ENCODE assay signal across 8 cellular contexts in genomic region chr3:143119974-143120715, GRCh38. TPM values are rescaled to one million over a fixed set of nuclear protein-coding genes. Genes with fewer than 3 reads are reported as not detected.
DNase-seq lines count a peak whose midpoint lies in the region; ATAC-seq and TF ChIP-seq lines count a peak whose summit lies in the region.

No MANE protein-coding gene starts in this region.

- peaks cover 2% of the 10 kb centered on the region; the same call in 1 of the 2 replicates for H4K20me1 ChIP-seq in GM23338 (replicated peaks; ENCODE audit: insufficient read depth)

- H3K9me3 Mint-ChIP-seq in GM23338: no peaks in the 10 kb centered on the region
- no peaks in the 10 kb centered on the region for H3K9me3 Mint-ChIP-seq in activated T-cell treated with anti-CD3 and anti-CD28 coated beads, Interleukin-2, amount 50 U/mL, for 24 hours

- peaks cover 21% of the 10 kb centered on the region for H3K27me3 Mint-ChIP-seq in GM23338 (ENCODE audit: insufficient read depth, low read depth, poor library complexity)
- peaks cover 8% of the 10 kb centered on the region for H3K27me3 Mint-ChIP-seq in activated T-cell treated with anti-CD3 and anti-CD28 coated beads, Interleukin-2, amount 50 U/mL, for 24 hours

- peak overlapping the region; percentile 84 for H2AFZ ChIP-seq in GM23338

- 0 to 1% methylated on average over 66 to 85 of the region's 85 CpGs for WGBS in aorta, 2 donors

- H3F3A ChIP-seq in GM23338 (replicated peaks; ENCODE audit: low read depth): no peaks in the 10 kb centered on the region

- H3K9me3 ChIP-seq in neutrophil: no peaks in the 10 kb centered on the region
- H3K9me3 ChIP-seq in aorta (ENCODE audit: control insufficient read depth, low read length): no peaks in the 10 kb centered on the region

- H3K36me3 Mint-ChIP-seq in GM23338 (ENCODE audit: low read depth): peaks cover 16% of the 10 kb centered on the region
- H3K36me3 Mint-ChIP-seq in activated T-cell treated with anti-CD3 and anti-CD28 coated beads, Interleukin-2, amount 50 U/mL, for 24 hours (ENCODE audit: low read depth): peaks cover 5% of the 10 kb centered on the region

- ATAC-seq in GM23338 (peak; percentile 24), aorta (ENCODE audit: low FRiP score) (peak; percentile 40)

- peaks cover 31% of the 10 kb centered on the region for H3K4me1 Mint-ChIP-seq in GM23338
- peaks cover 43% of the 10 kb centered on the region for H3K4me1 Mint-ChIP-seq in activated T-cell treated with anti-CD3 and anti-CD28 coated beads, Interleukin-2, amount 50 U/mL, for 24 hours (ENCODE audit: low read depth)

- no peak overlapping the region for H3K27ac Mint-ChIP-seq in GM23338
- peak overlapping the region; percentile 47 for H3K27ac Mint-ChIP-seq in activated T-cell treated with anti-CD3 and anti-CD28 coated beads, Interleukin-2, amount 50 U/mL, for 24 hours

- no peaks in the 10 kb centered on the region; the same call in 1 of the 2 replicates for H3K36me3 ChIP-seq in GM23338 (ENCODE audit: insufficient read depth)
- peaks cover 7% of the 10 kb centered on the region for H3K36me3 ChIP-seq in neutrophil
- H3K36me3 ChIP-seq in aorta (ENCODE audit: control insufficient read depth in 1 of 2, insufficient read depth in 2 of 2, low read length in 1 of 2): no peaks in the 10 kb centered on the region

- intact Hi-C loops in aorta (cut with DNase I): loop anchor here in 1 of 2 donors (5.0 kb wide), 1 partner anchor 522 kb away; no protein-coding TSS in a partner anchor

- H3K9me2 ChIP-seq in GM23338 (ENCODE audit: insufficient read depth): no peaks in the 10 kb centered on the region

- peak in 1 of 2 experiments; percentile 13; a peak in 1 of 4 replicates for TF ChIP-seq CTCF in GM23338 (conservative IDR thresholded peaks at IDR 0.05; ENCODE audit: low read depth in 2 of 2)
- TF ChIP-seq CTCF in NB4 (IDR thresholded peaks at IDR 0.05; ENCODE audit: low read depth, low read length): no peak
- no peak for TF ChIP-seq CTCF in fibroblast of villous mesenchyme (IDR thresholded peaks at IDR 0.05; ENCODE audit: insufficient read depth, low read depth, low read length)
- TF ChIP-seq CTCF in neutrophil (IDR thresholded peaks at IDR 0.05): no peak

- DNase-seq in GM03348 (ENCODE audit: low spot score): peak; percentile 57
- peak; percentile 70 for DNase-seq in GM23338 (ENCODE audit: low spot score)
- peak; percentile 61 for DNase-seq in NB4 (ENCODE audit: low read depth)
- no peak for DNase-seq in activated T-cell treated with anti-CD3 and anti-CD28 coated beads, Interleukin-2, amount 50 U/mL, for 24 hours
- no peak for DNase-seq in fibroblast of villous mesenchyme (ENCODE audit: low read depth)
- DNase-seq in aorta: peak; percentile 54 to 81
- no peak for DNase-seq in NCI-H510A (lab: John Stamatoyannopoulos, UW)

- H3K4me2 ChIP-seq in GM23338: peak overlapping the region; percentile 97

- H3K27me3 ChIP-seq in GM23338 (ENCODE audit: insufficient read depth) (peaks cover 33% of the 10 kb centered on the region), neutrophil (peaks cover 97% of the 10 kb centered on the region), aorta (ENCODE audit: control insufficient read depth in 1 of 2, insufficient read depth in 2 of 2, low read length in 1 of 2) (no peaks in the 10 kb centered on the region)

- no peaks in the 10 kb centered on the region for H3K79me2 ChIP-seq in GM23338 (replicated peaks; ENCODE audit: insufficient read depth)

- H3K4me3 ChIP-seq in GM23338 (peak overlapping the region; percentile 81), NB4 (ENCODE audit: low read depth, low read length) (peak overlapping the region; percentile 46), fibroblast of villous mesenchyme (ENCODE audit: low read depth, low read length) (peak overlapping the region; percentile 82), neutrophil (ENCODE audit: low read depth in 1 of 2, low read length in 1 of 2) (peak overlapping the region; percentile 79 to 91), aorta (ENCODE audit: low read length in 2 of 2) (peak overlapping the region; percentile 75 to 96)

- no peak for TF ChIP-seq POLR2A in NB4 (IDR thresholded peaks at IDR 0.05; ENCODE audit: extremely low read depth, insufficient read length)

- H3K4me1 ChIP-seq in GM23338 (ENCODE audit: insufficient read depth) (peaks cover 13% of the 10 kb centered on the region), neutrophil (ENCODE audit: control insufficient read depth in 1 of 2, insufficient read depth in 1 of 2, low read depth in 1 of 2, low read length in 1 of 2) (peaks cover 36 to 40% of the 10 kb centered on the region in 2 experiments), aorta (ENCODE audit: control insufficient read depth in 1 of 2, insufficient read depth in 2 of 2, low read length in 2 of 2) (no peaks in the 10 kb centered on the region)

- H3K4me3 Mint-ChIP-seq in GM23338: peak overlapping the region; percentile 84
- peak overlapping the region; percentile 85 for H3K4me3 Mint-ChIP-seq in activated T-cell treated with anti-CD3 and anti-CD28 coated beads, Interleukin-2, amount 50 U/mL, for 24 hours

- H3K27ac ChIP-seq in GM23338 (ENCODE audit: low read depth): no peak overlapping the region
- peak overlapping the region; percentile 58 for H3K27ac ChIP-seq in neutrophil
- H3K27ac ChIP-seq in aorta (ENCODE audit: low read depth in 1 of 2, low read length in 2 of 2): no peak overlapping the region

TF ChIP-seq in GM23338, 12 proteins besides CTCF, POLR2A, EP300 and RAD21:
- no peak for TF ChIP-seq REST (IDR thresholded peaks at IDR 0.05; ENCODE audit: unreplicated experiment)

RNA-seq across cellular contexts. Expression of gene CHST2, which starts 0.6 kb away (rescaled TPM):
- 23.5 and 28.3 TPM in 2 replicates for total RNA-seq in GM23338 (2014; rRNA removed; shearing (Covaris generic))
- polyA plus RNA-seq in GM23338 (2016; fragmentation: Nextera tagmentation; extraction: Ambion mirVana) (4.1 and 4.3 TPM in 2 replicates), aorta (1 to 10 TPM in 1 of 2 donors, under 1 TPM in 1; 0.50 to 2.7 TPM)
- total RNA-seq in fibroblast of villous mesenchyme (22.5 and 40.2 TPM in 2 replicates), aorta (1 to 10 TPM; 2.8 to 3.7 TPM)

Comparison
In these comparisons a context has a peak if more than half of its experiments do, and no peak if none do; other contexts are left out.
1. DNase-seq: peak in GM03348 (single experiment), GM23338 (single experiment), NB4 (single experiment) and aorta (2 of 2); none in activated T-cell treated with anti-CD3 and anti-CD28 coated beads, Interleukin-2, amount 50 U/mL, for 24 hours (single experiment), fibroblast of villous mesenchyme (single experiment) and NCI-H510A (single experiment).
2. Peak in every context shown above with its lines, with median percentiles within 50 percentile points of each other: H3K4me3 ChIP-seq.